In the genomic region with DNA sequence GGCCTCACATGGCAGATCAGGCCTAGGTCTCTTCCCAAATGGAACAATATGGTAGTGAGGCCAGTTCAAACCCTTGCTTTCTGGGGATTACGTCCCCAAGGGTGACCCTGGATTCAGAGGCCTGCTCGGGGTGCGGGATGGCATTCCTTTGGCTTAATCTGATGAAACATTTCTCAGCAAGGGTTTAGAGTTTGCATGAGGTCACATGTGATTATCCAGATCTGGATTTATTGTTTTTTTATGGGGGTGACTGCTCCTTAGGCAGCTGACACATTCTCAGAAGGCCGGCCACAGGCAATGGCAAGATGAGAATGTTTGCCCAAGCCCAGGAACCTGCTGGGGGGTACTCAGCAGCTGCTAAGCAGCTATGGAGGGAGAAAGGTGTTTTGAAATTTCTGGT, we compare ENCODE assay signal across 21 cellular contexts. TPM values are rescaled to one million over a fixed set of nuclear protein-coding genes. Genes with fewer than 3 reads are reported as not detected.
DNase-seq lines count a peak whose midpoint lies in the region; ATAC-seq and TF ChIP-seq lines count a peak whose summit lies in the region.
"Had no signal": no experiment of that assay in that cellular context is flagged by ENCODE, and none has a peak within 500 bp of the region (broad histone marks: within the 10 kb centered on the region; RNA-seq: fewer than 3 reads in every experiment).

No MANE protein-coding gene starts in this region.

- no peak for DNase-seq in activated CD8-positive, alpha-beta T cell treated with anti-CD3 and anti-CD28 coated beads for 36 hours
- no peak for DNase-seq in activated CD8-positive, alpha-beta T cell treated with anti-CD3 and anti-CD28 coated beads, Interleukin-2, amount 10 ng/mL, durations not matched to agents 7 days and 5 days
- DNase-seq in NCI-H69 (lab: John Stamatoyannopoulos, UW) (peak; percentile 63), endodermal cell (no peak), retinal pigment epithelial cell (ENCODE audit: low read depth) (peak; percentile 86), amygdala (lab: John Stamatoyannopoulos, UW) (no peak), NCI-H2196 treated with DMSO at 0.1 percent for 48 hours (lab: John Stamatoyannopoulos, UW; ENCODE audit: unreplicated experiment) (no peak), activated gamma-delta T cell (lab: John Stamatoyannopoulos, UW) (no peak)
- DNase-seq: ACHN; activated naive CD8-positive, alpha-beta T cell treated with anti-CD3 and anti-CD28 coated beads for 36 hours; body of pancreas; effector CD4-positive, alpha-beta T cell; HCEC 1CT; Karpas-422; NCI-H2081 treated with DMSO at 0.1 percent for 48 hours; NCI-H510A treated with DMSO at 0.1 percent for 48 hours; pancreas; RPMI8226 had no signal

- no peaks in the 10 kb centered on the region for H3K36me3 Mint-ChIP-seq in activated CD8-positive, alpha-beta T cell treated with anti-CD3 and anti-CD28 coated beads for 36 hours (ENCODE audit: low read depth)
- H3K36me3 Mint-ChIP-seq in activated CD8-positive, alpha-beta T cell treated with anti-CD3 and anti-CD28 coated beads, Interleukin-2, amount 10 ng/mL, durations not matched to agents 7 days and 5 days (ENCODE audit: low read depth), result peaks cover 3% of the 10 kb centered on the region
- H3K36me3 Mint-ChIP-seq in endodermal cell (ENCODE audit: low read depth), result no peaks in the 10 kb centered on the region
- H3K36me3 Mint-ChIP-seq: natural killer cell treated with Interleukin-12 subunit alpha and Interleukin-12 subunit beta and Interleukin-15 and Interleukin-18, amount 100 ng/mL, for 72 hours had no signal

- H3K9ac ChIP-seq in endodermal cell (ENCODE audit: extremely low read depth, low read length, poor library complexity, severe bottlenecking), result no peak overlapping the region
- H3K9ac ChIP-seq: BLaER1 treated with 17β-estradiol and CSF1 and Interleukin-3, amounts not matched to agents 10 nM and 100 nM had no signal

- no peak for TF ChIP-seq CTCF in activated CD8-positive, alpha-beta T cell treated with anti-CD3 and anti-CD28 coated beads for 36 hours (IDR thresholded peaks at IDR 0.05)
- TF ChIP-seq CTCF in endodermal cell (conservative IDR thresholded peaks at IDR 0.05) (no peak), retinal pigment epithelial cell (conservative IDR thresholded peaks at IDR 0.05; ENCODE audit: low read depth, low read length) (no peak)

- POLR2A ChIA-PET in activated CD8-positive, alpha-beta T cell treated with anti-CD3 and anti-CD28 coated beads for 36 hours (lab: Charles Lee), result interaction anchor here (1.1 to 1.8 kb wide), 3 partner anchors 10 to 12 kb away, joined by 3 read pairs; no protein-coding TSS in a partner anchor
- POLR2A ChIA-PET in activated CD8-positive, alpha-beta T cell treated with anti-CD3 and anti-CD28 coated beads, Interleukin-2, amount 10 ng/mL, durations not matched to agents 7 days and 5 days (lab: Charles Lee), result interaction anchor here (1.4 kb wide), 1 partner anchor 11 kb away, joined by 7 read pairs; no protein-coding TSS in a partner anchor

- H3K4me3 Mint-ChIP-seq in activated CD8-positive, alpha-beta T cell treated with anti-CD3 and anti-CD28 coated beads for 36 hours, result no peak overlapping the region
- H3K4me3 Mint-ChIP-seq in activated CD8-positive, alpha-beta T cell treated with anti-CD3 and anti-CD28 coated beads, Interleukin-2, amount 10 ng/mL, durations not matched to agents 7 days and 5 days, result no peak overlapping the region
- H3K4me3 Mint-ChIP-seq in endodermal cell, result no peak overlapping the region
- H3K4me3 Mint-ChIP-seq: activated naive CD8-positive, alpha-beta T cell treated with anti-CD3 and anti-CD28 coated beads for 36 hours; natural killer cell treated with Interleukin-12 subunit alpha and Interleukin-12 subunit beta and Interleukin-15 and Interleukin-18, amount 100 ng/mL, for 72 hours had no signal

- H3K27me3 Mint-ChIP-seq in activated CD8-positive, alpha-beta T cell treated with anti-CD3 and anti-CD28 coated beads for 36 hours, result no peaks in the 10 kb centered on the region
- H3K27me3 Mint-ChIP-seq in activated CD8-positive, alpha-beta T cell treated with anti-CD3 and anti-CD28 coated beads, Interleukin-2, amount 10 ng/mL, durations not matched to agents 7 days and 5 days (ENCODE audit: low read depth), result no peaks in the 10 kb centered on the region
- no peaks in the 10 kb centered on the region for H3K27me3 Mint-ChIP-seq in endodermal cell (ENCODE audit: insufficient read depth)
- H3K27me3 Mint-ChIP-seq: activated naive CD8-positive, alpha-beta T cell treated with anti-CD3 and anti-CD28 coated beads for 36 hours; natural killer cell treated with Interleukin-12 subunit alpha and Interleukin-12 subunit beta and Interleukin-15 and Interleukin-18, amount 100 ng/mL, for 72 hours had no signal

- H3K9me3 Mint-ChIP-seq in activated CD8-positive, alpha-beta T cell treated with anti-CD3 and anti-CD28 coated beads for 36 hours, result no peaks in the 10 kb centered on the region
- H3K9me3 Mint-ChIP-seq in activated CD8-positive, alpha-beta T cell treated with anti-CD3 and anti-CD28 coated beads, Interleukin-2, amount 10 ng/mL, durations not matched to agents 7 days and 5 days (ENCODE audit: insufficient read depth), result no peaks in the 10 kb centered on the region
- no peaks in the 10 kb centered on the region for H3K9me3 Mint-ChIP-seq in endodermal cell
- H3K9me3 Mint-ChIP-seq: activated naive CD8-positive, alpha-beta T cell treated with anti-CD3 and anti-CD28 coated beads for 36 hours; natural killer cell treated with Interleukin-12 subunit alpha and Interleukin-12 subunit beta and Interleukin-15 and Interleukin-18, amount 100 ng/mL, for 72 hours had no signal

- peaks cover 60% of the 10 kb centered on the region for H3K4me1 Mint-ChIP-seq in activated CD8-positive, alpha-beta T cell treated with anti-CD3 and anti-CD28 coated beads for 36 hours (ENCODE audit: low read depth)
- peaks cover 52% of the 10 kb centered on the region for H3K4me1 Mint-ChIP-seq in activated CD8-positive, alpha-beta T cell treated with anti-CD3 and anti-CD28 coated beads, Interleukin-2, amount 10 ng/mL, durations not matched to agents 7 days and 5 days (ENCODE audit: low read depth)
- H3K4me1 Mint-ChIP-seq in endodermal cell, result peaks cover 58% of the 10 kb centered on the region

- intact Hi-C loops in activated CD8-positive, alpha-beta T cell treated with anti-CD3 and anti-CD28 coated beads for 36 hours (cut with micrococcal nuclease), result no loop called here

- WGBS in endodermal cell (ENCODE audit: insufficient coverage in 1 of 2, insufficient read length in 1 of 2), 2 experiments, result 90 to 100% methylated on average over 3 to 4 of the region's 4 CpGs

- CTCF ChIA-PET in activated CD8-positive, alpha-beta T cell treated with anti-CD3 and anti-CD28 coated beads for 36 hours (lab: Charles Lee), result interaction anchor here (0.9 to 1.2 kb wide), 3 partner anchors 24 to 36 kb away, joined by 3 read pairs; no protein-coding TSS in a partner anchor
- CTCF ChIA-PET in activated CD8-positive, alpha-beta T cell treated with anti-CD3 and anti-CD28 coated beads, Interleukin-2, amount 10 ng/mL, durations not matched to agents 7 days and 5 days (lab: Charles Lee), result interaction anchor here (0.8 kb wide), 1 partner anchor 11 kb away, joined by 4 read pairs; no protein-coding TSS in a partner anchor

- peak overlapping the region; percentile 48 for H3K27ac Mint-ChIP-seq in activated CD8-positive, alpha-beta T cell treated with anti-CD3 and anti-CD28 coated beads for 36 hours
- H3K27ac Mint-ChIP-seq in activated CD8-positive, alpha-beta T cell treated with anti-CD3 and anti-CD28 coated beads, Interleukin-2, amount 10 ng/mL, durations not matched to agents 7 days and 5 days, result no peak overlapping the region
- H3K27ac Mint-ChIP-seq in endodermal cell, result peak overlapping the region; percentile 15
- H3K27ac Mint-ChIP-seq: activated naive CD8-positive, alpha-beta T cell treated with anti-CD3 and anti-CD28 coated beads for 36 hours; natural killer cell treated with Interleukin-12 subunit alpha and Interleukin-12 subunit beta and Interleukin-15 and Interleukin-18, amount 100 ng/mL, for 72 hours had no signal

- no peaks in the 10 kb centered on the region for H3K36me3 ChIP-seq in endodermal cell (ENCODE audit: control insufficient read depth, insufficient read depth, low read length)
- H3K36me3 ChIP-seq: esophagus muscularis mucosa, pancreas had no signal

- H3K4me3 ChIP-seq in endodermal cell (ENCODE audit: low read length) (no peak overlapping the region), retinal pigment epithelial cell (ENCODE audit: low read length) (no peak overlapping the region)
- H3K4me3 ChIP-seq: BLaER1 treated with 17β-estradiol and CSF1 and Interleukin-3, amounts not matched to agents 10 nM and 100 nM; body of pancreas; esophagus muscularis mucosa; pancreas had no signal

- no peaks in the 10 kb centered on the region for H3K9me3 ChIP-seq in endodermal cell (ENCODE audit: control insufficient read depth, low read length)
- H3K9me3 ChIP-seq: BLaER1 treated with 17β-estradiol and CSF1 and Interleukin-3, amounts not matched to agents 10 nM and 100 nM; body of pancreas; esophagus muscularis mucosa; pancreas had no signal

- H3K4me1 ChIP-seq in endodermal cell (ENCODE audit: control insufficient read depth, insufficient read depth, low read length), result peaks cover 13% of the 10 kb centered on the region
- H3K4me1 ChIP-seq: body of pancreas, esophagus muscularis mucosa, pancreas had no signal

- no peaks in the 10 kb centered on the region for H3K27me3 ChIP-seq in endodermal cell (ENCODE audit: control insufficient read depth, insufficient read depth, low read length, poor library complexity, severe bottlenecking)
- H3K27me3 ChIP-seq: BLaER1 treated with 17β-estradiol and CSF1 and Interleukin-3, amounts not matched to agents 10 nM and 100 nM; body of pancreas; esophagus muscularis mucosa; pancreas had no signal

- no peak overlapping the region for H3K27ac ChIP-seq in endodermal cell (ENCODE audit: low read depth, low read length)
- H3K27ac ChIP-seq: BLaER1 treated with 17β-estradiol and CSF1 and Interleukin-3, amounts not matched to agents 10 nM and 100 nM; body of pancreas; esophagus muscularis mucosa; pancreas had no signal

- ATAC-seq in activated CD8-positive, alpha-beta T cell treated with anti-CD3 and anti-CD28 coated beads for 36 hours, result no peak
- no peak for ATAC-seq in activated CD8-positive, alpha-beta T cell treated with anti-CD3 and anti-CD28 coated beads, Interleukin-2, amount 10 ng/mL, durations not matched to agents 7 days and 5 days
- ATAC-seq: body of pancreas; natural killer cell treated with Interleukin-12 subunit alpha and Interleukin-12 subunit beta and Interleukin-15 and Interleukin-18, amount 100 ng/mL, for 72 hours had no signal

RNA-seq across cellular contexts. Expression of a gene that starts 37.7 kb away (rescaled TPM):
- total RNA-seq in activated CD8-positive, alpha-beta T cell treated with anti-CD3 and anti-CD28 coated beads for 36 hours, result 1 to 10 TPM; 6.6 to 8.5 TPM
- 10 to 100 TPM; 10.7 to 13.8 TPM for total RNA-seq in activated CD8-positive, alpha-beta T cell treated with anti-CD3 and anti-CD28 coated beads, Interleukin-2, amount 10 ng/mL, durations not matched to agents 7 days and 5 days
- total RNA-seq in endodermal cell, result 10 to 100 TPM; 58.6 to 59.3 TPM
- 42.1 TPM for polyA plus RNA-seq in endodermal cell (2013, experiment 1 of 2)
- polyA plus RNA-seq in endodermal cell (2013, experiment 2 of 2), result 37.4 TPM

Comparison
In these comparisons a context has a peak if more than half of its experiments do, and no peak if none do; other contexts are left out.
1. DNase-seq: peak in NCI-H69 (single experiment) and retinal pigment epithelial cell (single experiment); none in activated CD8-positive, alpha-beta T cell treated with anti-CD3 and anti-CD28 coated beads for 36 hours (single experiment), activated CD8-positive, alpha-beta T cell treated with anti-CD3 and anti-CD28 coated beads, Interleukin-2, amount 10 ng/mL, durations not matched to agents 7 days and 5 days (single experiment), endodermal cell (single experiment), amygdala (0 of 56), NCI-H2196 treated with DMSO at 0.1 percent for 48 hours (single experiment) and activated gamma-delta T cell (single experiment).
2. RNA of a gene that starts 37.7 kb away (total RNA-seq): 58.6 to 59.3 TPM in endodermal cell; 10.7 to 13.8 TPM in activated CD8-positive, alpha-beta T cell treated with anti-CD3 and anti-CD28 coated beads, Interleukin-2, amount 10 ng/mL, durations not matched to agents 7 days and 5 days and 6.6 to 8.5 TPM in activated CD8-positive, alpha-beta T cell treated with anti-CD3 and anti-CD28 coated beads for 36 hours; every median in the first group is over 4 times any median in the second.